ENCODE assay signal across 9 cellular contexts in the genomic region with DNA sequence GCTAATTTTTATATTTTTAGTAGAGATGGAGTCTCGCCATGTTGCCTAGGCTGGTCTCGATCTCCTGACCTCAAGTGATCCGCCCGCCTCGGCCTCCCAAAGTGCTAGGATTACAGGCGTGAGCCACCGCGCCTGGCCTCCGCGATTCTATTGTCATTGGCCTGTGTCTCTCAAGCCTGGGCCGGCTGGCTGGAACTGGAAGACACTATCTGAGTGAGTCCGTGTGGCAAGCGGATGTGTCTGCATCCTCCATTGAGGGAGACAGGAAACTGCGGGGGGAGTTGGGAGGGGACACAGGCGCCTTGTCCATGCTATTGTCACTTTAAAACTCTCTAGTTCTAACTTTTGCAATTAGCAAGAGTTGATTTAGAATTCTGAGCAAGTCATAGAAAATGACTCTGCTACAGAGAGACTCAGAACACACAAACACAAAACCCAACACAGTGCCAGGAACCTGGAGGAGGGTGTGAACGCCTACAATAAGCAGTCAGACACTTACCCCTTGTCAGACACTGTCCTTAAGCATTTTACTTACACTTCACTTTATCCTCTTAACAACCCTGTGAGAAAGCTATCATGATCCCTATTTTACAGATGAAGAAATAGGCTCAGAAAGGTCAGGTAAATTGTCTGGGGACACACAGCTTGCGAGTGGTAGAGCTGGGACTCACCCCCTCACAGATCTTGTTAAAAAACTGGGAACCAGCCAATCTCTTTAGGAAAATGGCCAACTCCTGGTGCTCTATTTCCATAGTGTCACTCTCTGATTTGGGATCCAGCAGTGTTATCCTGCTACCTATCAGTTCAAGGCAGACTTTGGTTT. TPM values are rescaled to one million over a fixed set of nuclear protein-coding genes. Genes with fewer than 3 reads are reported as not detected.
A peak's percentile ranks its signal among the peaks of the same experiment; 100 is the strongest.
DNase-seq lines count a peak whose midpoint lies in the region; ATAC-seq and TF ChIP-seq lines count a peak whose summit lies in the region.
"Had no signal": no experiment of that assay in that cellular context is flagged by ENCODE, and none has a peak within 500 bp of the region (broad histone marks: within the 10 kb centered on the region; RNA-seq: fewer than 3 reads in every experiment).

No MANE protein-coding gene starts in this region.

- H3K27ac Mint-ChIP-seq in T-helper 17 cell = peak overlapping the region; percentile 87

- H3K4me1 Mint-ChIP-seq in T-helper 17 cell = peaks cover 22% of the 10 kb centered on the region

- intact Hi-C loops in dorsolateral prefrontal cortex (cut with DNase I) = loop anchor here in 1 of 2 donors (5.0 kb wide), 1 partner anchor 40 kb away; a partner anchor contains a TSS

- H3K4me3 ChIP-seq in dorsolateral prefrontal cortex = peak overlapping the region in 28 of 59 donors; percentile 0 to 44 (median 18)

- TF ChIP-seq POLR2A in erythroblast (IDR thresholded peaks at IDR 0.05; ENCODE audit: low read length) = no peak

- H3K4me3 Mint-ChIP-seq in T-helper 17 cell = no peak overlapping the region

- no peaks in the 10 kb centered on the region for H3K27me3 Mint-ChIP-seq in T-helper 17 cell

- no peak for TF ChIP-seq CTCF in dorsolateral prefrontal cortex (IDR thresholded peaks at IDR 0.05 in 54 of 56, conservative IDR thresholded peaks at IDR 0.05 in 2 of 56; ENCODE audit: low read depth in 1 of 56, partially characterized antibody in 56 of 56)

- peak overlapping the region in 57 of 59 donors; percentile 2 to 84 (median 72) for H3K27ac ChIP-seq in dorsolateral prefrontal cortex

- no peaks in the 10 kb centered on the region for H3K27me3 ChIP-seq in dorsolateral prefrontal cortex

- H3K36me3 Mint-ChIP-seq in T-helper 17 cell (ENCODE audit: low read depth) = peaks cover 3% of the 10 kb centered on the region

- no peaks in the 10 kb centered on the region for H3K9me3 ChIP-seq in T-helper 17 cell (ENCODE audit: control insufficient read depth, low read length, poor library complexity, severe bottlenecking)

- no peak for ATAC-seq in T-helper 17 cell
- no peak for ATAC-seq in GM18858 (IDR thresholded peaks at IDR 0.05; ENCODE audit: unreplicated experiment)
- ATAC-seq in HG03135 (IDR thresholded peaks at IDR 0.05; ENCODE audit: unreplicated experiment) = no peak

- DNase-seq in Ammon's horn (ENCODE audit: low spot score) (peak; percentile 53), T-helper 17 cell (no peak), dorsolateral prefrontal cortex (peak in 3 of 10 donors; percentile 55 to 62 (median 56)), occipital lobe (lab: John Stamatoyannopoulos, UW) (peak; percentile 29), NCI-H345 treated with DMSO at 0.1 percent for 48 hours (lab: John Stamatoyannopoulos, UW; ENCODE audit: unreplicated experiment) (no peak), erythroblast (lab: John Stamatoyannopoulos, UW) (no peak)
- DNase-seq: COR-L47 had no signal

RNA-seq across cellular contexts. Expression of a gene that starts 38.7 kb away (rescaled TPM):
- total RNA-seq in T-helper 17 cell (10 to 100 TPM; 78.7 to 83.3 TPM), dorsolateral prefrontal cortex (100 to 1,000 TPM in 110 of 120 experiments, 10 to 100 TPM in 10; 83.9 to 167 (median 121) TPM), occipital lobe (109 TPM)

Comparison
In these comparisons a context has a peak if more than half of its experiments do, and no peak if none do; other contexts are left out.
1. DNase-seq: peak in Ammon's horn (single experiment) and occipital lobe (single experiment); none in T-helper 17 cell (0 of 3), NCI-H345 treated with DMSO at 0.1 percent for 48 hours (single experiment) and erythroblast (0 of 2).